In genomic region chr3:192417559-192418055, GRCh38 we compare ENCODE assay signal across 1 cellular context.
TF ChIP-seq lines count a peak whose summit lies in the region.

No MANE protein-coding gene starts in this region.

TF ChIP-seq in GM23338, 12 proteins besides CTCF, POLR2A, EP300 and RAD21 (continued from another document):
- TF ChIP-seq ZNF462 (CRISPR knock-in tag; IDR thresholded peaks at IDR 0.05) (no peak), REST (IDR thresholded peaks at IDR 0.05; ENCODE audit: unreplicated experiment) (no peak), ETS1 (IDR thresholded peaks at IDR 0.05) (no peak), JUNB (IDR thresholded peaks at IDR 0.05; ENCODE audit: unreplicated experiment) (no peak)
